Comparison of ENCODE assay signal across 24 cellular contexts in the genomic region with DNA sequence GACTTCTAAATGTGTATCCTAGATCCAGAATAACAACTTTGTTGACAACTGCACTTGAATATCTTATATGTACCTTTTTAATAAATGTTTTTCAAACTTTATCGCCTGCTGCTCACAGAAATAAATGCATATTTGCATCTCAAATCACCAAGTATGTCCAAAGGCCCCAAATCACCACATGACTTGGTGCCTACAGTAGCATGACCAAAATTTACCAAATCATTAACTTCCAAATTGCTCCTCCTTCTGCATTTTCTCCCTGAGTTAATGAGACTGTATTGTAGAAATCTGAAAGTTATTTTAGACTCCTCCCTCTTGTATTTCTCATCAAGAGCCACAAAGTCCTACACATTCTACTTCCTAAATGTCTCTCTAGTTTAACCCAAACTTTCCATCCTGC.
"Had no signal": no experiment of that assay in that cellular context is flagged by ENCODE, and none has a peak within 500 bp of the region (broad histone marks: within the 10 kb centered on the region; RNA-seq: fewer than 3 reads in every experiment).

No MANE protein-coding gene starts in this region.

- FAIRE-seq: HepG2, RCC 7860 had no signal

- H3K9me3 ChIP-seq: MG63, SJSA1 had no signal

- H3K4me1 ChIP-seq: SJSA1 had no signal

- H3K4me3 ChIP-seq: MG63, SJSA1, SK-N-MC had no signal

- ATAC-seq: HepG2 had no signal

- H3K36me3 ChIP-seq: MG63, SJSA1 had no signal

- H3K27me3 ChIP-seq: MG63, SJSA1 had no signal

- H3K27ac ChIP-seq: SJSA1, SK-N-MC had no signal

- DNase-seq: IMR-90, Karpas-422, KG1, MG63, NCI-H1092, NCI-H1105 treated with DMSO at 0.1 percent for 48 hours, NCI-H1417 treated with DMSO at 0.1 percent for 48 hours, NCI-H146, NCI-H1694 treated with DMSO at 0.1 percent for 48 hours, NCI-H1930, NCI-H2107, NCI-H2171, NCI-H226, NCI-H446, NCI-H510A, NCI-H524 treated with DMSO at 0.1 percent for 48 hours, NCI-H774, Right ventricle myocardium superior, RPMI8226, SIG-M5 had no signal
